7 cellular contexts compared by ENCODE assay signal in the genomic region with DNA sequence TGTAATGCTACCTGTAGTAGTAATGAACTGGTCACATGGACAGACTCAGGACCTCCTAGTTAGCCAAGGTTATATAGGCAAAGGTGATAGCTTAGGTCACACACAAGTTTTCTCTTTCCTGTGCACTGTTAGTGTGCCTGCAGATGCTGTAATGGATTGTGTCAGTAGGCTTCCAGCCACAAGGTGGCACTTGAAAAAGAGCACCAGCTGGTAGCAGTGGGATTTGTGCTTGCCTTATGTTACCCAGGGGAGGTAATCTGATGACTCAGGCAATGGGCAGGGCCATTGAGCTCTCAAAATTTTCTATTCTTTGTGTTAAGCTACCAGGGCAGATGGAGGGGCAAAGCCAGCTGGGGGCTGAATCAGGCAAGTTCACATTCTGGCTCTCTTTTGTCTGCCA.
DNase-seq lines count a peak whose midpoint lies in the region; TF ChIP-seq lines count a peak whose summit lies in the region.
"Not testable (repeated sequence)": the region's sequence is repeated elsewhere in the genome, so short reads cannot be mapped to it uniquely, and the experiment has no call there.

No MANE protein-coding gene starts in this region.

- TF ChIP-seq CTCF in 22Rv1 (IDR thresholded peaks at IDR 0.05): peak; percentile 55
- TF ChIP-seq CTCF in LNCAP (IDR thresholded peaks at IDR 0.05): peak; percentile 50; the same call in 1 of the 2 replicates
- not testable (repeated sequence) for TF ChIP-seq CTCF in SU-DHL-6 (IDR thresholded peaks at IDR 0.05; ENCODE audit: insufficient read depth, low read length, poor library complexity, severe bottlenecking); testis (IDR thresholded peaks at IDR 0.05)

- not testable (repeated sequence) for H3K79me2 ChIP-seq in SU-DHL-6 (ENCODE audit: insufficient read depth, low read length)

- not testable (repeated sequence) for H3K4me1 ChIP-seq in testis

- TF ChIP-seq POLR2A in testis (IDR thresholded peaks at IDR 0.05): not testable (repeated sequence)

- H3K27me3 ChIP-seq in MG63; SU-DHL-6 (ENCODE audit: low read length); testis: not testable (repeated sequence)

- not testable (repeated sequence) for H4K20me1 ChIP-seq in SU-DHL-6 (ENCODE audit: low read depth, low read length)

- not testable (repeated sequence) for H3K9ac ChIP-seq in SU-DHL-6 (ENCODE audit: low read length)

- peak; percentile 31 for DNase-seq in MG63
- DNase-seq in SK-MEL-5 (ENCODE audit: low read depth, low spot score): peak; percentile 34
- peak; percentile 65 for DNase-seq in testis

- not testable (repeated sequence) for H3K9me3 ChIP-seq in MG63; SU-DHL-6 (ENCODE audit: insufficient read depth, low read length); testis
- H3K9me3 ChIP-seq in iPS-18c (ENCODE audit: control insufficient read depth, insufficient read depth, low read length): peaks cover 10% of the 10 kb centered on the region

- H3K9me2 ChIP-seq in SU-DHL-6 (replicated peaks; ENCODE audit: insufficient read depth, low read length): not testable (repeated sequence)

- in situ Hi-C loops in SK-MEL-5 (cut with HindIII; ENCODE audit: low pct_unique_long_range_greater_than_20kb, low sequenced_read_pairs): not testable (repeated sequence)

- intact Hi-C loops in testis (cut with DNase I; ENCODE audit: low total_unique reads): not testable (repeated sequence)

- H3K4me3 ChIP-seq in MG63; SU-DHL-6 (ENCODE audit: insufficient read depth, low read length, poor library complexity, severe bottlenecking); testis: not testable (repeated sequence)
- H3K4me3 ChIP-seq in iPS-18c (ENCODE audit: insufficient read depth, low read depth, low read length): peak overlapping the region; percentile 15; the same call in 1 of the 2 replicates

- H3K36me3 ChIP-seq in MG63; SU-DHL-6 (ENCODE audit: low read length); testis (ENCODE audit: low read depth, missing control alignments): not testable (repeated sequence)

- H3K4me2 ChIP-seq in SU-DHL-6 (ENCODE audit: low read depth, low read length, poor library complexity, severe bottlenecking): not testable (repeated sequence)

- peak overlapping the region; percentile 19 for H2AFZ ChIP-seq in SU-DHL-6 (ENCODE audit: low read depth, low read length, severe bottlenecking)

- peak overlapping the region; percentile 83 for H3K27ac ChIP-seq in 22Rv1
- H3K27ac ChIP-seq in SU-DHL-6 (ENCODE audit: low read depth, low read length); testis: not testable (repeated sequence)

- not testable (repeated sequence) for H3F3A ChIP-seq in SU-DHL-6 (ENCODE audit: insufficient read depth)
